ENCODE assay signal across 1 cellular context in the genomic region with DNA sequence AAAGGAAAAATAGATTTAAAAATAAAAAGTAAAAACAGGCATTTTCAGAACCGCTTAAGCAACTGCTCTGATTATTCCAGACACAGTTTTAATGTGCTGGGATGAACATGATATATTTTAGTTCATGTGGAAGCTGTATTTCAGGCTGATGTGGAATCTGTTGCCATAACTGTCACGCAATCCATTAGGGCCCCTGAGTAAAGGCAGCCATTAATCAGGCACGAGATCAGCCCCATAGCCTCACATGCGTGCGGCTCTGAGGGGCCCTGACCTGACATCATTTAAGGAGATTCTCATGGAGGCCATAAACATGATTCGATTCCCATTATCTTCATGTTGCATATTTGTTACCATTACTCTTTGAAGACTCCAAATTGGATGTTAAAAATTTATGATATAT.
TF ChIP-seq lines count a peak whose summit lies in the region.

No MANE protein-coding gene starts in this region.

TF ChIP-seq in H1, 55 proteins besides CTCF, POLR2A, EP300 and RAD21 (continued from another document):
- TF ChIP-seq, protein P1, sequence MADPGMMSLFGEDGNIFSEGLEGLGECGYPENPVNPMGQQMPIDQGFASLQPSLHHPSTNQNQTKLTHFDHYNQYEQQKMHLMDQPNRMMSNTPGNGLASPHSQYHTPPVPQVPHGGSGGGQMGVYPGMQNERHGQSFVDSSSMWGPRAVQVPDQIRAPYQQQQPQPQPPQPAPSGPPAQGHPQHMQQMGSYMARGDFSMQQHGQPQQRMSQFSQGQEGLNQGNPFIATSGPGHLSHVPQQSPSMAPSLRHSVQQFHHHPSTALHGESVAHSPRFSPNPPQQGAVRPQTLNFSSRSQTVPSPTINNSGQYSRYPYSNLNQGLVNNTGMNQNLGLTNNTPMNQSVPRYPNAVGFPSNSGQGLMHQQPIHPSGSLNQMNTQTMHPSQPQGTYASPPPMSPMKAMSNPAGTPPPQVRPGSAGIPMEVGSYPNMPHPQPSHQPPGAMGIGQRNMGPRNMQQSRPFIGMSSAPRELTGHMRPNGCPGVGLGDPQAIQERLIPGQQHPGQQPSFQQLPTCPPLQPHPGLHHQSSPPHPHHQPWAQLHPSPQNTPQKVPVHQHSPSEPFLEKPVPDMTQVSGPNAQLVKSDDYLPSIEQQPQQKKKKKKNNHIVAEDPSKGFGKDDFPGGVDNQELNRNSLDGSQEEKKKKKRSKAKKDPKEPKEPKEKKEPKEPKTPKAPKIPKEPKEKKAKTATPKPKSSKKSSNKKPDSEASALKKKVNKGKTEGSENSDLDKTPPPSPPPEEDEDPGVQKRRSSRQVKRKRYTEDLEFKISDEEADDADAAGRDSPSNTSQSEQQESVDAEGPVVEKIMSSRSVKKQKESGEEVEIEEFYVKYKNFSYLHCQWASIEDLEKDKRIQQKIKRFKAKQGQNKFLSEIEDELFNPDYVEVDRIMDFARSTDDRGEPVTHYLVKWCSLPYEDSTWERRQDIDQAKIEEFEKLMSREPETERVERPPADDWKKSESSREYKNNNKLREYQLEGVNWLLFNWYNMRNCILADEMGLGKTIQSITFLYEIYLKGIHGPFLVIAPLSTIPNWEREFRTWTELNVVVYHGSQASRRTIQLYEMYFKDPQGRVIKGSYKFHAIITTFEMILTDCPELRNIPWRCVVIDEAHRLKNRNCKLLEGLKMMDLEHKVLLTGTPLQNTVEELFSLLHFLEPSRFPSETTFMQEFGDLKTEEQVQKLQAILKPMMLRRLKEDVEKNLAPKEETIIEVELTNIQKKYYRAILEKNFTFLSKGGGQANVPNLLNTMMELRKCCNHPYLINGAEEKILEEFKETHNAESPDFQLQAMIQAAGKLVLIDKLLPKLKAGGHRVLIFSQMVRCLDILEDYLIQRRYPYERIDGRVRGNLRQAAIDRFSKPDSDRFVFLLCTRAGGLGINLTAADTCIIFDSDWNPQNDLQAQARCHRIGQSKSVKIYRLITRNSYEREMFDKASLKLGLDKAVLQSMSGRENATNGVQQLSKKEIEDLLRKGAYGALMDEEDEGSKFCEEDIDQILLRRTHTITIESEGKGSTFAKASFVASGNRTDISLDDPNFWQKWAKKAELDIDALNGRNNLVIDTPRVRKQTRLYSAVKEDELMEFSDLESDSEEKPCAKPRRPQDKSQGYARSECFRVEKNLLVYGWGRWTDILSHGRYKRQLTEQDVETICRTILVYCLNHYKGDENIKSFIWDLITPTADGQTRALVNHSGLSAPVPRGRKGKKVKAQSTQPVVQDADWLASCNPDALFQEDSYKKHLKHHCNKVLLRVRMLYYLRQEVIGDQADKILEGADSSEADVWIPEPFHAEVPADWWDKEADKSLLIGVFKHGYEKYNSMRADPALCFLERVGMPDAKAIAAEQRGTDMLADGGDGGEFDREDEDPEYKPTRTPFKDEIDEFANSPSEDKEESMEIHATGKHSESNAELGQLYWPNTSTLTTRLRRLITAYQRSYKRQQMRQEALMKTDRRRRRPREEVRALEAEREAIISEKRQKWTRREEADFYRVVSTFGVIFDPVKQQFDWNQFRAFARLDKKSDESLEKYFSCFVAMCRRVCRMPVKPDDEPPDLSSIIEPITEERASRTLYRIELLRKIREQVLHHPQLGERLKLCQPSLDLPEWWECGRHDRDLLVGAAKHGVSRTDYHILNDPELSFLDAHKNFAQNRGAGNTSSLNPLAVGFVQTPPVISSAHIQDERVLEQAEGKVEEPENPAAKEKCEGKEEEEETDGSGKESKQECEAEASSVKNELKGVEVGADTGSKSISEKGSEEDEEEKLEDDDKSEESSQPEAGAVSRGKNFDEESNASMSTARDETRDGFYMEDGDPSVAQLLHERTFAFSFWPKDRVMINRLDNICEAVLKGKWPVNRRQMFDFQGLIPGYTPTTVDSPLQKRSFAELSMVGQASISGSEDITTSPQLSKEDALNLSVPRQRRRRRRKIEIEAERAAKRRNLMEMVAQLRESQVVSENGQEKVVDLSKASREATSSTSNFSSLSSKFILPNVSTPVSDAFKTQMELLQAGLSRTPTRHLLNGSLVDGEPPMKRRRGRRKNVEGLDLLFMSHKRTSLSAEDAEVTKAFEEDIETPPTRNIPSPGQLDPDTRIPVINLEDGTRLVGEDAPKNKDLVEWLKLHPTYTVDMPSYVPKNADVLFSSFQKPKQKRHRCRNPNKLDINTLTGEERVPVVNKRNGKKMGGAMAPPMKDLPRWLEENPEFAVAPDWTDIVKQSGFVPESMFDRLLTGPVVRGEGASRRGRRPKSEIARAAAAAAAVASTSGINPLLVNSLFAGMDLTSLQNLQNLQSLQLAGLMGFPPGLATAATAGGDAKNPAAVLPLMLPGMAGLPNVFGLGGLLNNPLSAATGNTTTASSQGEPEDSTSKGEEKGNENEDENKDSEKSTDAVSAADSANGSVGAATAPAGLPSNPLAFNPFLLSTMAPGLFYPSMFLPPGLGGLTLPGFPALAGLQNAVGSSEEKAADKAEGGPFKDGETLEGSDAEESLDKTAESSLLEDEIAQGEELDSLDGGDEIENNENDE (IDR thresholded peaks at IDR 0.05; ENCODE audit: insufficient replicate concordance, low read length): no peak
- peak; percentile 58; the same call in 1 of the 2 replicates for TF ChIP-seq YY1 (IDR thresholded peaks at IDR 0.05; ENCODE audit: low read depth, low read length)
- no peak for TF ChIP-seq CREB1 (IDR thresholded peaks at IDR 0.05)
- TF ChIP-seq CHD1 (IDR thresholded peaks at IDR 0.05; ENCODE audit: low read depth, low read length): no peak
- TF ChIP-seq GABPA (IDR thresholded peaks at IDR 0.05; ENCODE audit: borderline replicate concordance, insufficient read depth, low read length): no peak
- no peak for TF ChIP-seq CHD2 (IDR thresholded peaks at IDR 0.05; ENCODE audit: low read length)
